Comparison of ENCODE assay signal across 10 cellular contexts in the genomic region with DNA sequence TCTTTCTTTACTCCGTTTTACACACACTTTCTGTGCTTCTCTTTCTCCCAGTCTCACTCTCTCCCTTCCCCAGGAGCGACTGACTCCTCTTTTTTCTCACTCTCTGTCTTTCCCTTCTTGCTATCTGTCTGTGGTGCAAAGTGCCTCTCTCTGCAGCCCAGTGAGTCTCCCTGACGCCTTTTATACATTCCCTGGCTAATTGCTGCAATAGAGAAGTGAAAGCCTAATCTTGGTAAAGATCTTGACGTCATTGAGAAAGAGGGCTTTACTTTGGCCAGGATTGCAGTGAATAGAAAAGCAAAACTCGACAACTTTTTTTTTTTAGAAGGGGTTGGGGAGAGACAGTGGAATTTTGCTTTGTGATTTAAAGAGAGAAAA. TPM values are rescaled to one million over a fixed set of nuclear protein-coding genes. Genes with fewer than 3 reads are reported as not detected.
DNase-seq lines count a peak whose midpoint lies in the region; ATAC-seq and TF ChIP-seq lines count a peak whose summit lies in the region.
"Had no signal": no experiment of that assay in that cellular context is flagged by ENCODE, and none has a peak within 500 bp of the region (broad histone marks: within the 10 kb centered on the region; RNA-seq: fewer than 3 reads in every experiment).

No MANE protein-coding gene starts in this region.

- peaks cover 0 to 5% of the 10 kb centered on the region in 2 donors for H3K4me1 Mint-ChIP-seq in natural killer cell

- H3K27me3 ChIP-seq in ACC112 (ENCODE audit: insufficient read depth, low read length) (peaks cover 8% of the 10 kb centered on the region; the same call in 1 of the 2 replicates), kidney epithelial cell (ENCODE audit: control insufficient read depth, insufficient read depth, low read length) (no peaks in the 10 kb centered on the region)

- peak; percentile 82 for DNase-seq in H4 (ENCODE audit: low spot score)
- no peak for DNase-seq in kidney epithelial cell (ENCODE audit: low read depth)
- DNase-seq in natural killer cell, result no peak
- no peak for DNase-seq in SKM-1 (lab: John Stamatoyannopoulos, UW; ENCODE audit: unreplicated experiment)
- DNase-seq: DMS 273 treated with DMSO at 0.1 percent for 48 hours had no signal

- H3K4me1 ChIP-seq in ACC112 (ENCODE audit: control insufficient read depth, insufficient read depth, low read length, unreplicated experiment), result peaks cover 19% of the 10 kb centered on the region

- no peak overlapping the region for H3K4me3 Mint-ChIP-seq in natural killer cell

- no peaks in the 10 kb centered on the region for H3K79me2 ChIP-seq in ACC112 (ENCODE audit: control insufficient read depth, insufficient read depth, low read length, unreplicated experiment)

- H2AFZ ChIP-seq in ACC112 (ENCODE audit: low read length, unreplicated experiment), result peak overlapping the region; percentile 91

- H3K36me3 Mint-ChIP-seq in natural killer cell, result no peaks in the 10 kb centered on the region

- TF ChIP-seq CTCF in kidney epithelial cell (IDR thresholded peaks at IDR 0.05; ENCODE audit: insufficient read depth, low read length, poor library complexity, severe bottlenecking) (no peak), natural killer cell (IDR thresholded peaks at IDR 0.05) (no peak)

- peak; percentile 61 for ATAC-seq in SK-N-SH treated with all-trans-retinoic acid at 6 μM for 48 hours
- ATAC-seq in GM18517 (IDR thresholded peaks at IDR 0.05; ENCODE audit: unreplicated experiment), result no peak
- no peak for ATAC-seq in natural killer cell
- ATAC-seq in GM19397 (IDR thresholded peaks at IDR 0.05; ENCODE audit: unreplicated experiment), result no peak
- ATAC-seq: K562 had no signal

- H3K9me3 Mint-ChIP-seq in natural killer cell, result peaks cover 5 to 11% of the 10 kb centered on the region in 2 donors

- intact Hi-C loops in natural killer cell (cut with micrococcal nuclease), result no loop called here

- H3K27me3 Mint-ChIP-seq in natural killer cell (ENCODE audit: low read depth in 2 of 2), result no peaks in the 10 kb centered on the region

- H3K36me3 ChIP-seq in ACC112 (ENCODE audit: insufficient read depth, low read length), result no peaks in the 10 kb centered on the region
- H3K36me3 ChIP-seq in kidney epithelial cell (ENCODE audit: control insufficient read depth, insufficient read depth, low read length), result no peaks in the 10 kb centered on the region

- H3K4me3 ChIP-seq in ACC112 (ENCODE audit: low read depth, low read length) (peak overlapping the region; percentile 85), kidney epithelial cell (ENCODE audit: low read depth, low read length) (peak overlapping the region; percentile 3)
- H3K4me3 ChIP-seq: K562 had no signal

- no peak overlapping the region for H3K27ac ChIP-seq in ACC112 (ENCODE audit: low read depth, low read length)

- no peak overlapping the region for H3K27ac Mint-ChIP-seq in natural killer cell

TF ChIP-seq in SK-N-SH treated with all-trans-retinoic acid at 6 μM for 48 hours, 23 proteins besides CTCF, POLR2A, EP300 and RAD21 (continues in another document):
- TF ChIP-seq, protein P1, sequence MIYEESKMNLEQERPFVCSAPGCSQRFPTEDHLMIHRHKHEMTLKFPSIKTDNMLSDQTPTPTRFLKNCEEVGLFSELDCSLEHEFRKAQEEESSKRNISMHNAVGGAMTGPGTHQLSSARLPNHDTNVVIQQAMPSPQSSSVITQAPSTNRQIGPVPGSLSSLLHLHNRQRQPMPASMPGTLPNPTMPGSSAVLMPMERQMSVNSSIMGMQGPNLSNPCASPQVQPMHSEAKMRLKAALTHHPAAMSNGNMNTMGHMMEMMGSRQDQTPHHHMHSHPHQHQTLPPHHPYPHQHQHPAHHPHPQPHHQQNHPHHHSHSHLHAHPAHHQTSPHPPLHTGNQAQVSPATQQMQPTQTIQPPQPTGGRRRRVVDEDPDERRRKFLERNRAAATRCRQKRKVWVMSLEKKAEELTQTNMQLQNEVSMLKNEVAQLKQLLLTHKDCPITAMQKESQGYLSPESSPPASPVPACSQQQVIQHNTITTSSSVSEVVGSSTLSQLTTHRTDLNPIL (CRISPR knock-in tag; IDR thresholded peaks at IDR 0.05; ENCODE audit: low read depth), result no peak
- TF ChIP-seq ZFP3 (CRISPR knock-in tag; IDR thresholded peaks at IDR 0.05) (no peak), ARNTL (CRISPR knock-in tag; IDR thresholded peaks at IDR 0.05; ENCODE audit: borderline replicate concordance, low read depth) (no peak), OSR1 (CRISPR knock-in tag; IDR thresholded peaks at IDR 0.05) (no peak), ZNF8 (CRISPR knock-in tag; IDR thresholded peaks at IDR 0.05) (no peak), ZC3H10 (CRISPR knock-in tag; IDR thresholded peaks at IDR 0.05) (no peak), PPARA (CRISPR knock-in tag; IDR thresholded peaks at IDR 0.05; ENCODE audit: borderline replicate concordance) (no peak), ZNF565 (CRISPR knock-in tag; conservative IDR thresholded peaks at IDR 0.05; ENCODE audit: low read depth) (no peak), ZNF70 (CRISPR knock-in tag; IDR thresholded peaks at IDR 0.05) (no peak), BACH2 (CRISPR knock-in tag; IDR thresholded peaks at IDR 0.05; ENCODE audit: borderline replicate concordance) (no peak), SNAI2 (CRISPR knock-in tag; IDR thresholded peaks at IDR 0.05) (no peak), ZFP30 (CRISPR knock-in tag; IDR thresholded peaks at IDR 0.05) (no peak), RARB (CRISPR knock-in tag; IDR thresholded peaks at IDR 0.05) (no peak), ESRRG (CRISPR knock-in tag; IDR thresholded peaks at IDR 0.05) (no peak), ISL1 (CRISPR knock-in tag; IDR thresholded peaks at IDR 0.05) (no peak)
- TF ChIP-seq, protein P2, sequence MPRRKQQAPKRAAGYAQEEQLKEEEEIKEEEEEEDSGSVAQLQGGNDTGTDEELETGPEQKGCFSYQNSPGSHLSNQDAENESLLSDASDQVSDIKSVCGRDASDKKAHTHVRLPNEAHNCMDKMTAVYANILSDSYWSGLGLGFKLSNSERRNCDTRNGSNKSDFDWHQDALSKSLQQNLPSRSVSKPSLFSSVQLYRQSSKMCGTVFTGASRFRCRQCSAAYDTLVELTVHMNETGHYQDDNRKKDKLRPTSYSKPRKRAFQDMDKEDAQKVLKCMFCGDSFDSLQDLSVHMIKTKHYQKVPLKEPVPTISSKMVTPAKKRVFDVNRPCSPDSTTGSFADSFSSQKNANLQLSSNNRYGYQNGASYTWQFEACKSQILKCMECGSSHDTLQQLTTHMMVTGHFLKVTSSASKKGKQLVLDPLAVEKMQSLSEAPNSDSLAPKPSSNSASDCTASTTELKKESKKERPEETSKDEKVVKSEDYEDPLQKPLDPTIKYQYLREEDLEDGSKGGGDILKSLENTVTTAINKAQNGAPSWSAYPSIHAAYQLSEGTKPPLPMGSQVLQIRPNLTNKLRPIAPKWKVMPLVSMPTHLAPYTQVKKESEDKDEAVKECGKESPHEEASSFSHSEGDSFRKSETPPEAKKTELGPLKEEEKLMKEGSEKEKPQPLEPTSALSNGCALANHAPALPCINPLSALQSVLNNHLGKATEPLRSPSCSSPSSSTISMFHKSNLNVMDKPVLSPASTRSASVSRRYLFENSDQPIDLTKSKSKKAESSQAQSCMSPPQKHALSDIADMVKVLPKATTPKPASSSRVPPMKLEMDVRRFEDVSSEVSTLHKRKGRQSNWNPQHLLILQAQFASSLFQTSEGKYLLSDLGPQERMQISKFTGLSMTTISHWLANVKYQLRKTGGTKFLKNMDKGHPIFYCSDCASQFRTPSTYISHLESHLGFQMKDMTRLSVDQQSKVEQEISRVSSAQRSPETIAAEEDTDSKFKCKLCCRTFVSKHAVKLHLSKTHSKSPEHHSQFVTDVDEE (CRISPR knock-in tag; IDR thresholded peaks at IDR 0.05), result no peak
- TF ChIP-seq, protein P3, sequence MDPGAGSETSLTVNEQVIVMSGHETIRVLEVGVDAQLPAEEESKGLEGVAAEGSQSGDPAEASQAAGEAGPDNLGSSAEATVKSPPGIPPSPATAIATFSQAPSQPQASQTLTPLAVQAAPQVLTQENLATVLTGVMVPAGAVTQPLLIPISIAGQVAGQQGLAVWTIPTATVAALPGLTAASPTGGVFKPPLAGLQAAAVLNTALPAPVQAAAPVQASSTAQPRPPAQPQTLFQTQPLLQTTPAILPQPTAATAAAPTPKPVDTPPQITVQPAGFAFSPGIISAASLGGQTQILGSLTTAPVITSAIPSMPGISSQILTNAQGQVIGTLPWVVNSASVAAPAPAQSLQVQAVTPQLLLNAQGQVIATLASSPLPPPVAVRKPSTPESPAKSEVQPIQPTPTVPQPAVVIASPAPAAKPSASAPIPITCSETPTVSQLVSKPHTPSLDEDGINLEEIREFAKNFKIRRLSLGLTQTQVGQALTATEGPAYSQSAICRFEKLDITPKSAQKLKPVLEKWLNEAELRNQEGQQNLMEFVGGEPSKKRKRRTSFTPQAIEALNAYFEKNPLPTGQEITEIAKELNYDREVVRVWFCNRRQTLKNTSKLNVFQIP (CRISPR knock-in tag; IDR thresholded peaks at IDR 0.05; ENCODE audit: borderline replicate concordance, low read depth), result no peak
- TF ChIP-seq, protein P4, sequence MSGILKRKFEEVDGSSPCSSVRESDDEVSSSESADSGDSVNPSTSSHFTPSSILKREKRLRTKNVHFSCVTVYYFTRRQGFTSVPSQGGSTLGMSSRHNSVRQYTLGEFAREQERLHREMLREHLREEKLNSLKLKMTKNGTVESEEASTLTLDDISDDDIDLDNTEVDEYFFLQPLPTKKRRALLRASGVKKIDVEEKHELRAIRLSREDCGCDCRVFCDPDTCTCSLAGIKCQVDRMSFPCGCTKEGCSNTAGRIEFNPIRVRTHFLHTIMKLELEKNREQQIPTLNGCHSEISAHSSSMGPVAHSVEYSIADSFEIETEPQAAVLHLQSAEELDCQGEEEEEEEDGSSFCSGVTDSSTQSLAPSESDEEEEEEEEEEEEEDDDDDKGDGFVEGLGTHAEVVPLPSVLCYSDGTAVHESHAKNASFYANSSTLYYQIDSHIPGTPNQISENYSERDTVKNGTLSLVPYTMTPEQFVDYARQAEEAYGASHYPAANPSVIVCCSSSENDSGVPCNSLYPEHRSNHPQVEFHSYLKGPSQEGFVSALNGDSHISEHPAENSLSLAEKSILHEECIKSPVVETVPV (CRISPR knock-in tag; IDR thresholded peaks at IDR 0.05), result no peak

RNA-seq across cellular contexts. Expression of a gene that starts 0.7 kb away (rescaled TPM):
- total RNA-seq in H4 (2014; rRNA removed; shearing (Covaris generic)), result 37.3 and 48.7 TPM in 2 replicates
- total RNA-seq in kidney epithelial cell, result 0.07 TPM in 1 of 2 replicates, not detected in the other
- total RNA-seq in natural killer cell, result not detected
- total RNA-seq: K562 had no signal

Comparison
In these comparisons a context has a peak if more than half of its experiments do, and no peak if none do; other contexts are left out.
1. RNA of a gene that starts 0.7 kb away (total RNA-seq): 37.3 to 48.7 TPM in H4; 0.07 TPM in kidney epithelial cell and not detected in natural killer cell; every median in the first group is over 10 times any median in the second.